In genomic region chrX:48695925-48696300, GRCh38 we compare ENCODE assay signal across 8 cellular contexts. TPM values are rescaled to one million over a fixed set of nuclear protein-coding genes. Genes with fewer than 3 reads are reported as not detected.
DNase-seq lines count a peak whose midpoint lies in the region; ATAC-seq and TF ChIP-seq lines count a peak whose summit lies in the region.

No MANE protein-coding gene starts in this region.

- H3K4me1 ChIP-seq in mesodermal cell (ENCODE audit: control insufficient read depth, insufficient read depth, low read length, poor library complexity, severe bottlenecking): peaks cover 6% of the 10 kb centered on the region
- H3K4me1 ChIP-seq in aorta (ENCODE audit: control insufficient read depth in 1 of 2, insufficient read depth in 2 of 2, low read length in 2 of 2): no peaks in the 10 kb centered on the region

- no peaks in the 10 kb centered on the region for H3K27me3 Mint-ChIP-seq in central memory CD8-positive, alpha-beta T cell

- H3K4me1 Mint-ChIP-seq in central memory CD8-positive, alpha-beta T cell: peaks cover 19% of the 10 kb centered on the region

- H3K27ac Mint-ChIP-seq in central memory CD8-positive, alpha-beta T cell (ENCODE audit: low read depth): peak overlapping the region; percentile 98

- peaks cover 22% of the 10 kb centered on the region for H3K36me3 Mint-ChIP-seq in central memory CD8-positive, alpha-beta T cell (ENCODE audit: insufficient read depth)

- ATAC-seq in central memory CD8-positive, alpha-beta T cell (replicated peaks; ENCODE audit: extremely low read depth, poor library complexity, severe bottlenecking): peak; percentile 2
- ATAC-seq in aorta (ENCODE audit: low FRiP score): peak; percentile 55

- H3K4me3 Mint-ChIP-seq in central memory CD8-positive, alpha-beta T cell: peak overlapping the region; percentile 88

- H3K27ac ChIP-seq in mesodermal cell (ENCODE audit: low read depth, low read length, severe bottlenecking): peak overlapping the region; percentile 57
- H3K27ac ChIP-seq in aorta (ENCODE audit: low read depth in 1 of 2, low read length in 2 of 2): peak overlapping the region in 1 of 2 donors; percentile 99

- no peak for TF ChIP-seq CTCF in GM06990 (IDR thresholded peaks at IDR 0.05; ENCODE audit: insufficient read depth, low read length, poor library complexity, severe bottlenecking)

- H3K27me3 ChIP-seq in GM06990 (replicated peaks; ENCODE audit: control insufficient read depth, insufficient read depth, low read length) (no peaks in the 10 kb centered on the region), aorta (ENCODE audit: control insufficient read depth in 1 of 2, insufficient read depth in 2 of 2, low read length in 1 of 2) (no peaks in the 10 kb centered on the region)

- no peaks in the 10 kb centered on the region for H3K9me3 Mint-ChIP-seq in central memory CD8-positive, alpha-beta T cell

- H3K9me3 ChIP-seq in mesodermal cell (ENCODE audit: control insufficient read depth, low read length) (no peaks in the 10 kb centered on the region), aorta (ENCODE audit: control insufficient read depth, low read length) (no peaks in the 10 kb centered on the region)

- intact Hi-C loops in aorta (cut with DNase I): loop anchor here in 1 of 2 donors (1.0 kb wide), 1 partner anchor 20 kb away; no protein-coding TSS in a partner anchor

- H3K36me3 ChIP-seq in GM06990 (ENCODE audit: control insufficient read depth, insufficient read depth, low read length) (no peaks in the 10 kb centered on the region; the same call in none of the 2 replicates), mesodermal cell (ENCODE audit: control insufficient read depth, insufficient read depth, low read length) (peaks cover 20% of the 10 kb centered on the region), aorta (ENCODE audit: control insufficient read depth in 1 of 2, insufficient read depth in 2 of 2, low read length in 1 of 2) (no peaks in the 10 kb centered on the region)

- 0% methylated on average over 2 to 4 of the region's 8 CpGs for WGBS in mesodermal cell (ENCODE audit: insufficient coverage in 2 of 2), 2 experiments
- WGBS in aorta, 2 donors: 3 to 50% methylated on average over 8 of the region's 8 CpGs

- H3K4me3 ChIP-seq in GM06990 (replicated peaks; ENCODE audit: low read depth, low read length) (peak overlapping the region; percentile 60), mesodermal cell (ENCODE audit: extremely low read depth, insufficient read depth, low read length, poor library complexity, severe bottlenecking) (peak overlapping the region; percentile 52), aorta (ENCODE audit: low read length in 2 of 2) (peak overlapping the region in 1 of 2 donors; percentile 82)
- peak overlapping the region; percentile 75 for H3K4me3 ChIP-seq in Jurkat, Clone E6-1 (ENCODE audit: low read length)

- DNase-seq in GM06990 (ENCODE audit: extremely low read depth, insufficient read length) (no peak), aorta (no peak), Kasumi-1 (lab: John Stamatoyannopoulos, UW) (no peak), OCI-M1 (lab: John Stamatoyannopoulos, UW) (no peak)
- DNase-seq in Jurkat, Clone E6-1 (ENCODE audit: low read depth, low spot score): no peak
- no peak for DNase-seq in central memory CD8-positive, alpha-beta T cell (ENCODE audit: low spot score in 2 of 2)
- DNase-seq in NK-92 treated with Interleukin-12 subunit alpha and Interleukin-12 subunit beta, amount 100 ng/mL, for 24 hours (lab: John Stamatoyannopoulos, UW): no peak

RNA-seq across cellular contexts. Expression of gene SUV39H1, which starts 0.6 kb away (rescaled TPM):
- polyA plus RNA-seq in Jurkat, Clone E6-1 (2012; ENCODE audit: insufficient read depth, insufficient read length): 33.7 TPM
- polyA plus RNA-seq in mesodermal cell (2013, experiment 1 of 2): 9.2 TPM
- polyA plus RNA-seq in mesodermal cell (2013, experiment 2 of 2): 7.7 TPM
- total RNA-seq in aorta: 1 to 10 TPM; 2.6 to 3.0 TPM
- 1 to 10 TPM in 1 of 2 donors, under 1 TPM in 1; 0.88 to 3.2 TPM for polyA plus RNA-seq in aorta

RNA-seq across cellular contexts. Expression of gene WAS, which starts 12.3 kb away (rescaled TPM):
- 101 TPM for polyA plus RNA-seq in Jurkat, Clone E6-1 (2012; ENCODE audit: insufficient read depth, insufficient read length)
- 0.41 TPM for polyA plus RNA-seq in mesodermal cell (2013, experiment 1 of 2)
- 0.30 TPM for polyA plus RNA-seq in mesodermal cell (2013, experiment 2 of 2)
- 10 to 100 TPM; 12.4 to 19.9 TPM for total RNA-seq in aorta
- polyA plus RNA-seq in aorta: 1 to 10 TPM in 1 of 2 donors, under 1 TPM in 1; 0.90 to 9.6 TPM
